Comparison of ENCODE assay signal across 24 cellular contexts in the genomic region with DNA sequence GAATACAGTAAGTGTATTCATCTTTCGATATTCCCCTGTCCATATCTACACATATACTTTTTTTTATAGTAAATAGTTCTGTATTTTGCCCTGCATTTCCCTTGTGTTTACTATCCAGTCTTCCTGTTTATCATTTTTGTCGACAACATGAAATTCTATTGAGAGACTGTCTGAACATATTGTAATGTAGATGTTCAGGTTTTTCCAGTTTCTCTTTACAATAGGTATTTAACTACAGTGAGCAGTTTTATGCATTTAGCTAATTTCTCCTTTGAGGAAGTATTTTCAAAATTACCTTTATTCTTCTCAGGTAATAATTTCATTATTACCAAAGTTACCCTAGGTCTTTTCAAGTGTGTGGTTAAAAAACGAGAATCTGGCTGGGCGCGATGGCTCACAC. TPM values are rescaled to one million over a fixed set of nuclear protein-coding genes. Genes with fewer than 3 reads are reported as not detected.
DNase-seq lines count a peak whose midpoint lies in the region; ATAC-seq and TF ChIP-seq lines count a peak whose summit lies in the region.
"Had no signal": no experiment of that assay in that cellular context is flagged by ENCODE, and none has a peak within 500 bp of the region (broad histone marks: within the 10 kb centered on the region; RNA-seq: fewer than 3 reads in every experiment).

No MANE protein-coding gene starts in this region.

- H3K4me1 Mint-ChIP-seq in activated T-helper 1 cell treated with anti-CD3 and anti-CD28 coated beads, Interleukin-12 subunit alpha, Interleukin-12 subunit beta, Interleukin-2, Interleukin-4 antibody, amounts not matched to agents 30 ng/mL and 10 ng/mL and 1 ng/mL, durations not matched to agents 14 hours and 24 hours and 36 hours (ENCODE audit: low read depth) = peaks cover 42% of the 10 kb centered on the region
- H3K4me1 Mint-ChIP-seq in naive thymus-derived CD8-positive, alpha-beta T cell = peaks cover 54 to 94% (median 87%) of the 10 kb centered on the region in 4 donors

- POLR2A ChIA-PET in naive thymus-derived CD8-positive, alpha-beta T cell (lab: Charles Lee) = interaction anchor here (0.6 to 22.1 kb wide), 8 partner anchors 8 to 478 kb away, joined by 4 to 1498 read pairs (median 59); partner anchors contain the start of genes LIMK2, PATZ1 and PIK3IP1

- intact Hi-C loops in activated T-helper 1 cell treated with anti-CD3 and anti-CD28 coated beads, Interleukin-12 subunit alpha, Interleukin-12 subunit beta, Interleukin-2, Interleukin-4 antibody, amounts not matched to agents 30 ng/mL and 10 ng/mL and 1 ng/mL, durations not matched to agents 14 hours and 24 hours and 36 hours (cut with micrococcal nuclease) = no loop called here
- intact Hi-C loops in psoas muscle (cut with DNase I) = loop anchor here in 1 of 2 donors (10.0 kb wide), 1 partner anchor 171 kb away; the partner anchor contains the start of gene SELENOM

- no peak overlapping the region for H3K4me3 Mint-ChIP-seq in activated T-helper 1 cell treated with anti-CD3 and anti-CD28 coated beads, Interleukin-12 subunit alpha, Interleukin-12 subunit beta, Interleukin-2, Interleukin-4 antibody, amounts not matched to agents 30 ng/mL and 10 ng/mL and 1 ng/mL, durations not matched to agents 14 hours and 24 hours and 36 hours
- H3K4me3 Mint-ChIP-seq in naive thymus-derived CD8-positive, alpha-beta T cell = peak overlapping the region in 8 of 10 donors; percentile 28 to 79 (median 51)
- H3K4me3 Mint-ChIP-seq: dendritic cell treated with granulocyte-macrophage colony-stimulating factor and Interleukin-4, amounts not matched to agents 40 ng/mL and 50 ng/mL, for 4 days; GM23338 had no signal

- H3K9me3 ChIP-seq in Karpas-422 (ENCODE audit: low read length) = no peaks in the 10 kb centered on the region
- H3K9me3 ChIP-seq in psoas muscle = no peaks in the 10 kb centered on the region
- H3K9me3 ChIP-seq: heart left ventricle, pancreas, sigmoid colon had no signal

- H3K27ac Mint-ChIP-seq in activated T-helper 1 cell treated with anti-CD3 and anti-CD28 coated beads, Interleukin-12 subunit alpha, Interleukin-12 subunit beta, Interleukin-2, Interleukin-4 antibody, amounts not matched to agents 30 ng/mL and 10 ng/mL and 1 ng/mL, durations not matched to agents 14 hours and 24 hours and 36 hours = peak overlapping the region; percentile 5
- peak overlapping the region; percentile 93 to 97 (median 95) for H3K27ac Mint-ChIP-seq in naive thymus-derived CD8-positive, alpha-beta T cell
- H3K27ac Mint-ChIP-seq: dendritic cell treated with granulocyte-macrophage colony-stimulating factor and Interleukin-4, amounts not matched to agents 40 ng/mL and 50 ng/mL, for 4 days; GM23338 had no signal

- H3K9ac ChIP-seq in Karpas-422 (ENCODE audit: low read length) = no peak overlapping the region

- no peaks in the 10 kb centered on the region for H3K9me2 ChIP-seq in Karpas-422 (replicated peaks; ENCODE audit: insufficient read depth, low read length)

- 75 to 78% (median 77%) methylated on average over 5 of the region's 5 CpGs for WGBS in psoas muscle, 3 donors

- H3K4me3 ChIP-seq in Karpas-422 (ENCODE audit: low read length) = no peak overlapping the region
- H3K4me3 ChIP-seq in psoas muscle = no peak overlapping the region
- H3K4me3 ChIP-seq: GM23338, heart left ventricle, pancreas, sigmoid colon had no signal

- no peak overlapping the region for H3K4me2 ChIP-seq in Karpas-422 (ENCODE audit: low read depth, low read length, poor library complexity, severe bottlenecking)
- H3K4me2 ChIP-seq: GM23338 had no signal

- peak; percentile 43 for DNase-seq in DMS53 (lab: John Stamatoyannopoulos, UW)
- no peak for DNase-seq in DMS53 treated with DMSO at 0.1 percent for 48 hours (lab: John Stamatoyannopoulos, UW; ENCODE audit: unreplicated experiment)
- no peak for DNase-seq in activated T-helper 1 cell treated with anti-CD3 and anti-CD28 coated beads, Interleukin-12 subunit alpha, Interleukin-12 subunit beta, Interleukin-2, Interleukin-4 antibody, amounts not matched to agents 30 ng/mL and 10 ng/mL and 1 ng/mL, durations not matched to agents 14 hours and 24 hours and 36 hours (ENCODE audit: low spot score)
- no peak for DNase-seq in naive thymus-derived CD8-positive, alpha-beta T cell
- DNase-seq in Karpas-422 = no peak
- no peak for DNase-seq in psoas muscle
- DNase-seq: 8988T; activated CD4-positive, CD25-positive, alpha-beta regulatory T cell treated with anti-CD3 and anti-CD28 coated beads, Interleukin-2, amount 50 U/mL, for 72 hours; activated gamma-delta T cell; aorta; caudate nucleus; EL; heart left ventricle; left cardiac atrium; mesenchymal stem cell; MM.1S; NCI-H1436 treated with DMSO at 0.1 percent for 48 hours; substantia nigra had no signal

- no peaks in the 10 kb centered on the region for H3K4me1 ChIP-seq in Karpas-422 (ENCODE audit: low read length)
- no peaks in the 10 kb centered on the region for H3K4me1 ChIP-seq in psoas muscle
- H3K4me1 ChIP-seq: pancreas had no signal

- H3K27me3 ChIP-seq in Karpas-422 (ENCODE audit: low read length) (no peaks in the 10 kb centered on the region), psoas muscle (ENCODE audit: insufficient read depth in 3 of 3, low read length in 2 of 3) (no peaks in the 10 kb centered on the region)
- H3K27me3 ChIP-seq: heart left ventricle, pancreas, sigmoid colon had no signal

- no peak overlapping the region for H2AFZ ChIP-seq in Karpas-422 (ENCODE audit: low read length)
- H2AFZ ChIP-seq: GM23338 had no signal

- H3K27ac ChIP-seq in 22Rv1 (peak overlapping the region; percentile 13), Karpas-422 (ENCODE audit: low read length) (no peak overlapping the region), psoas muscle (no peak overlapping the region)
- H3K27ac ChIP-seq: heart left ventricle, pancreas, sigmoid colon had no signal

- H4K20me1 ChIP-seq in Karpas-422 (ENCODE audit: insufficient read depth, low read depth, low read length) = no peaks in the 10 kb centered on the region

- H3K36me3 ChIP-seq in Karpas-422 (ENCODE audit: insufficient read depth, low read length) (peaks cover 27% of the 10 kb centered on the region), psoas muscle (ENCODE audit: insufficient read depth in 1 of 2, low read depth in 1 of 2) (peaks cover 0 to 94% of the 10 kb centered on the region in 2 donors)

- TF ChIP-seq CTCF in 22Rv1 (IDR thresholded peaks at IDR 0.05) (no peak), psoas muscle (IDR thresholded peaks at IDR 0.05) (no peak)

- peaks cover 37% of the 10 kb centered on the region for H3K36me3 Mint-ChIP-seq in activated T-helper 1 cell treated with anti-CD3 and anti-CD28 coated beads, Interleukin-12 subunit alpha, Interleukin-12 subunit beta, Interleukin-2, Interleukin-4 antibody, amounts not matched to agents 30 ng/mL and 10 ng/mL and 1 ng/mL, durations not matched to agents 14 hours and 24 hours and 36 hours (ENCODE audit: low read depth)
- peaks cover 0 to 27% (median 12%) of the 10 kb centered on the region in 3 donors for H3K36me3 Mint-ChIP-seq in naive thymus-derived CD8-positive, alpha-beta T cell

- no peaks in the 10 kb centered on the region for H3K9me3 Mint-ChIP-seq in activated T-helper 1 cell treated with anti-CD3 and anti-CD28 coated beads, Interleukin-12 subunit alpha, Interleukin-12 subunit beta, Interleukin-2, Interleukin-4 antibody, amounts not matched to agents 30 ng/mL and 10 ng/mL and 1 ng/mL, durations not matched to agents 14 hours and 24 hours and 36 hours
- H3K9me3 Mint-ChIP-seq in naive thymus-derived CD8-positive, alpha-beta T cell = no peaks in the 10 kb centered on the region
- H3K9me3 Mint-ChIP-seq: dendritic cell treated with granulocyte-macrophage colony-stimulating factor and Interleukin-4, amounts not matched to agents 40 ng/mL and 50 ng/mL, for 4 days; GM23338 had no signal

- no peaks in the 10 kb centered on the region for H3K27me3 Mint-ChIP-seq in activated T-helper 1 cell treated with anti-CD3 and anti-CD28 coated beads, Interleukin-12 subunit alpha, Interleukin-12 subunit beta, Interleukin-2, Interleukin-4 antibody, amounts not matched to agents 30 ng/mL and 10 ng/mL and 1 ng/mL, durations not matched to agents 14 hours and 24 hours and 36 hours (ENCODE audit: insufficient read depth)
- H3K27me3 Mint-ChIP-seq in naive thymus-derived CD8-positive, alpha-beta T cell = no peaks in the 10 kb centered on the region
- H3K27me3 Mint-ChIP-seq: dendritic cell treated with granulocyte-macrophage colony-stimulating factor and Interleukin-4, amounts not matched to agents 40 ng/mL and 50 ng/mL, for 4 days had no signal

- ATAC-seq in naive thymus-derived CD8-positive, alpha-beta T cell = no peak
- ATAC-seq in GM21528 (IDR thresholded peaks at IDR 0.05; ENCODE audit: low FRiP score, unreplicated experiment) (no peak), psoas muscle (no peak)
- ATAC-seq: GM23338, heart left ventricle, left cardiac atrium had no signal

- H3K79me2 ChIP-seq in Karpas-422 (ENCODE audit: low read length) = no peaks in the 10 kb centered on the region

RNA-seq across cellular contexts. Expression of gene PIK3IP1, which starts 16.7 kb away (rescaled TPM):
- total RNA-seq in activated T-helper 1 cell treated with anti-CD3 and anti-CD28 coated beads, Interleukin-12 subunit alpha, Interleukin-12 subunit beta, Interleukin-2, Interleukin-4 antibody, amounts not matched to agents 30 ng/mL and 10 ng/mL and 1 ng/mL, durations not matched to agents 14 hours and 24 hours and 36 hours = 11.1 and 12.3 TPM in 2 replicates
- total RNA-seq in naive thymus-derived CD8-positive, alpha-beta T cell = 100 to 1,000 TPM; 730 to 741 TPM
- polyA plus RNA-seq in naive thymus-derived CD8-positive, alpha-beta T cell = 100 to 1,000 TPM; 530 to 963 (median 585) TPM
- total RNA-seq in Karpas-422 (2014; rRNA removed; shearing (Covaris generic); ENCODE audit: low replicate concordance) = 17.9 and 25.3 TPM in 2 replicates
- total RNA-seq in psoas muscle = 10 to 100 TPM in 1 of 4 donors, 1 to 10 TPM in 3; 3.4 to 11.6 (median 6.3) TPM
- 10 to 100 TPM in 1 of 3 donors, 1 to 10 TPM in 2; 2.0 to 10.8 (median 8.4) TPM for polyA plus RNA-seq in psoas muscle

Comparison
In these comparisons a context has a peak if more than half of its experiments do, and no peak if none do; other contexts are left out.
1. RNA of gene PIK3IP1, which starts 16.7 kb away (total RNA-seq): 730 to 741 TPM in naive thymus-derived CD8-positive, alpha-beta T cell; 17.9 to 25.3 TPM in Karpas-422, 11.1 to 12.3 TPM in activated T-helper 1 cell treated with anti-CD3 and anti-CD28 coated beads, Interleukin-12 subunit alpha, Interleukin-12 subunit beta, Interleukin-2, Interleukin-4 antibody, amounts not matched to agents 30 ng/mL and 10 ng/mL and 1 ng/mL, durations not matched to agents 14 hours and 24 hours and 36 hours and 3.4 to 11.6 TPM in psoas muscle; every median in the first group is over 10 times any median in the second.